Comparison of ENCODE assay signal across 9 cellular contexts in genomic region chr20:17995967-17996819, GRCh38. TPM values are rescaled to one million over a fixed set of nuclear protein-coding genes. Genes with fewer than 3 reads are reported as not detected.
DNase-seq lines count a peak whose midpoint lies in the region; ATAC-seq and TF ChIP-seq lines count a peak whose summit lies in the region.
"Had no signal": no experiment of that assay in that cellular context is flagged by ENCODE, and none has a peak within 500 bp of the region (broad histone marks: within the 10 kb centered on the region; RNA-seq: fewer than 3 reads in every experiment).

No MANE protein-coding gene starts in this region.

- H3K36me3 ChIP-seq in DND-41 (ENCODE audit: insufficient read depth, low read length) (0 out of 2 replicates have a peak, but pooled peaks cover 4% of the 10 kb centered on the region), neutrophil (peaks cover 8% of the 10 kb centered on the region)

- H3K4me3 ChIP-seq in DND-41 (ENCODE audit: low read depth in 1 of 2, low read length in 2 of 2) (no peak overlapping the region), fibroblast of pulmonary artery (replicated peaks; ENCODE audit: low read depth, low read length) (no peak overlapping the region), neutrophil (ENCODE audit: low read depth in 1 of 2, low read length in 1 of 2) (no peak overlapping the region)

- H3K4me2 ChIP-seq in DND-41 (ENCODE audit: insufficient read depth, low read length): no peak overlapping the region

- H3K4me1 Mint-ChIP-seq in activated CD4-positive, alpha-beta memory T cell treated with anti-CD3 and anti-CD28 coated beads, Interleukin-2, amount 10 ng/mL, durations not matched to agents 7 days and 5 days: peaks cover 47% of the 10 kb centered on the region

- H3K27ac ChIP-seq in DND-41 (ENCODE audit: low read length) (no peak overlapping the region), neutrophil (no peak overlapping the region)

- no peak overlapping the region for H3K9ac ChIP-seq in DND-41 (ENCODE audit: low read depth, low read length)

- H3K4me3 Mint-ChIP-seq in activated CD4-positive, alpha-beta memory T cell treated with anti-CD3 and anti-CD28 coated beads, Interleukin-2, amount 10 ng/mL, durations not matched to agents 7 days and 5 days: no peak overlapping the region
- H3K4me3 Mint-ChIP-seq: activated naive CD4-positive, alpha-beta T cell treated with anti-CD3 and anti-CD28 coated beads, Interleukin-2, amount 50 U/mL, for 24 hours had no signal

- DNase-seq in DND-41 (peak; percentile 54), HEK293T (ENCODE audit: extremely low spot score) (peak; percentile 71), NCI-H446 treated with DMSO at 0.1 percent for 48 hours (lab: John Stamatoyannopoulos, UW) (peak; percentile 64), fibroblast of pulmonary artery (ENCODE audit: low read depth) (peak; percentile 80), DMS79 (lab: John Stamatoyannopoulos, UW) (no peak)
- DNase-seq in activated CD4-positive, alpha-beta memory T cell treated with anti-CD3 and anti-CD28 coated beads, Interleukin-2, amount 10 ng/mL, durations not matched to agents 7 days and 5 days: peak; percentile 48

- H4K20me1 ChIP-seq in DND-41 (ENCODE audit: insufficient read depth, low read length): no peaks in the 10 kb centered on the region; the same call in 1 of the 2 replicates

- CTCF ChIA-PET in HEK293T (lab: Yijun Ruan, JAX): interaction anchor here (0.6 to 1.5 kb wide), 5 partner anchors 16 to 410 kb away, joined by 3 to 5 read pairs (median 3); no protein-coding TSS in a partner anchor
- CTCF ChIA-PET in activated CD4-positive, alpha-beta memory T cell treated with anti-CD3 and anti-CD28 coated beads, Interleukin-2, amount 10 ng/mL, durations not matched to agents 7 days and 5 days (lab: Charles Lee): interaction anchor here (0.7 to 2.5 kb wide), 24 partner anchors 8 to 492 kb away, joined by 3 to 13 read pairs (median 3); partner anchors contain the start of gene RRBP1

- H3K27me3 Mint-ChIP-seq in activated CD4-positive, alpha-beta memory T cell treated with anti-CD3 and anti-CD28 coated beads, Interleukin-2, amount 10 ng/mL, durations not matched to agents 7 days and 5 days: peaks cover 5% of the 10 kb centered on the region

- H3K79me2 ChIP-seq in DND-41 (ENCODE audit: insufficient read depth, low read length): no peaks in the 10 kb centered on the region

- H3K27me3 ChIP-seq in DND-41 (ENCODE audit: insufficient read depth, low read length, poor library complexity) (no peaks in the 10 kb centered on the region), neutrophil (no peaks in the 10 kb centered on the region)

- POLR2A ChIA-PET in HEK293T (lab: Yijun Ruan, JAX): interaction anchor here (0.8 kb wide), 1 partner anchor 279 kb away, joined by 3 read pairs; no protein-coding TSS in a partner anchor
- POLR2A ChIA-PET in activated CD4-positive, alpha-beta memory T cell treated with anti-CD3 and anti-CD28 coated beads, Interleukin-2, amount 10 ng/mL, durations not matched to agents 7 days and 5 days (lab: Charles Lee): interaction anchor here (1.1 to 27.8 kb wide), 4 partner anchors 22 to 314 kb away, joined by 3 to 353 read pairs (median 4); partner anchors contain the start of genes MGME1, RRBP1 and SNX5

- H3K9me3 ChIP-seq in DND-41 (ENCODE audit: insufficient read depth, low read length, severe bottlenecking) (no peaks in the 10 kb centered on the region), neutrophil (no peaks in the 10 kb centered on the region)

- TF ChIP-seq CTCF in DND-41 (IDR thresholded peaks at IDR 0.05; ENCODE audit: borderline replicate concordance, extremely low read depth, low read length, poor library complexity, severe bottlenecking): peak; percentile 98
- no peak for TF ChIP-seq CTCF in fibroblast of pulmonary artery (IDR thresholded peaks at IDR 0.05; ENCODE audit: low read length, missing control alignments)
- TF ChIP-seq CTCF in neutrophil (IDR thresholded peaks at IDR 0.05): peak; percentile 92

- peak; percentile 76 for ATAC-seq in DND-41 (ENCODE audit: insufficient read depth, low read depth)
- ATAC-seq in GM21717 (IDR thresholded peaks at IDR 0.05; ENCODE audit: unreplicated experiment): no peak

- H2AFZ ChIP-seq in DND-41 (ENCODE audit: low read depth, low read length): no peak overlapping the region; the same call in 1 of the 2 replicates

- H3K36me3 Mint-ChIP-seq in activated CD4-positive, alpha-beta memory T cell treated with anti-CD3 and anti-CD28 coated beads, Interleukin-2, amount 10 ng/mL, durations not matched to agents 7 days and 5 days (ENCODE audit: low read depth): peaks cover 5% of the 10 kb centered on the region
- H3K36me3 Mint-ChIP-seq: activated naive CD4-positive, alpha-beta T cell treated with anti-CD3 and anti-CD28 coated beads, Interleukin-2, amount 50 U/mL, for 24 hours had no signal

- H3K9me3 Mint-ChIP-seq in activated CD4-positive, alpha-beta memory T cell treated with anti-CD3 and anti-CD28 coated beads, Interleukin-2, amount 10 ng/mL, durations not matched to agents 7 days and 5 days: no peaks in the 10 kb centered on the region
- H3K9me3 Mint-ChIP-seq: activated naive CD4-positive, alpha-beta T cell treated with anti-CD3 and anti-CD28 coated beads, Interleukin-2, amount 50 U/mL, for 24 hours had no signal

- H3K4me1 ChIP-seq in DND-41 (ENCODE audit: insufficient read depth, low read length) (no peaks in the 10 kb centered on the region), neutrophil (ENCODE audit: control insufficient read depth in 1 of 2, insufficient read depth in 1 of 2, low read depth in 1 of 2, low read length in 1 of 2) (peaks cover 0 to 7% of the 10 kb centered on the region in 2 experiments)

- H3K27ac Mint-ChIP-seq in activated CD4-positive, alpha-beta memory T cell treated with anti-CD3 and anti-CD28 coated beads, Interleukin-2, amount 10 ng/mL, durations not matched to agents 7 days and 5 days: no peak overlapping the region
- H3K27ac Mint-ChIP-seq: activated naive CD4-positive, alpha-beta T cell treated with anti-CD3 and anti-CD28 coated beads, Interleukin-2, amount 50 U/mL, for 24 hours had no signal

TF ChIP-seq in HEK293T, 16 proteins besides CTCF, POLR2A, EP300 and RAD21:
- TF ChIP-seq HDGF (IDR thresholded peaks at IDR 0.05; ENCODE audit: borderline replicate concordance) (no peak), ZNF384 (IDR thresholded peaks at IDR 0.05) (peak; percentile 91)

RNA-seq across cellular contexts. Expression of gene MGME1, which starts 27.4 kb away (rescaled TPM):
- 10 to 100 TPM; 53.9 to 56.7 TPM for total RNA-seq in activated CD4-positive, alpha-beta memory T cell treated with anti-CD3 and anti-CD28 coated beads, Interleukin-2, amount 10 ng/mL, durations not matched to agents 7 days and 5 days

RNA-seq across cellular contexts. Expression of gene SNX5, which starts 27.6 kb away (rescaled TPM):
- 100 to 1,000 TPM; 236 to 250 TPM for total RNA-seq in activated CD4-positive, alpha-beta memory T cell treated with anti-CD3 and anti-CD28 coated beads, Interleukin-2, amount 10 ng/mL, durations not matched to agents 7 days and 5 days
